In genomic region chr19:46840157-46840942, GRCh38 we compare ENCODE assay signal across 8 cellular contexts. TPM values are rescaled to one million over a fixed set of nuclear protein-coding genes. Genes with fewer than 3 reads are reported as not detected.
A peak's percentile ranks its signal among the peaks of the same experiment; 100 is the strongest.
DNase-seq lines count a peak whose midpoint lies in the region; ATAC-seq and TF ChIP-seq lines count a peak whose summit lies in the region.

No MANE protein-coding gene starts in this region.

- TF ChIP-seq CTCF in OCI-LY3 (IDR thresholded peaks at IDR 0.05; ENCODE audit: low read depth, low read length) (peak; percentile 87), gastroesophageal sphincter (IDR thresholded peaks at IDR 0.05) (peak in 3 of 4 experiments; percentile 72 to 83 (median 81)), ovary (IDR thresholded peaks at IDR 0.05) (peak; percentile 76 to 89 (median 86))

- peaks cover 0 to 66% (median 5%) of the 10 kb centered on the region in 3 donors for H3K36me3 Mint-ChIP-seq in CD8-positive, alpha-beta memory T cell
- H3K36me3 Mint-ChIP-seq in activated T-helper 2 cell treated with anti-CD3 and anti-CD28 coated beads, Interferon-gamma antibody, Interleukin-2, Interleukin-4, amounts not matched to agents 10 μg/mL and 5 μg/mL and 100 μg/mL, durations not matched to agents 14 hours and 24 hours and 36 hours (ENCODE audit: low read depth), result peaks cover 42% of the 10 kb centered on the region

- H3K79me2 ChIP-seq in OCI-LY3 (ENCODE audit: low read length), result no peaks in the 10 kb centered on the region

- TF ChIP-seq EP300 in gastroesophageal sphincter (IDR thresholded peaks at IDR 0.05) (no peak), ovary (IDR thresholded peaks at IDR 0.05) (no peak)

- peaks cover 0 to 5% (median 0%) of the 10 kb centered on the region in 3 donors for H3K4me1 Mint-ChIP-seq in CD8-positive, alpha-beta memory T cell
- H3K4me1 Mint-ChIP-seq in activated T-helper 2 cell treated with anti-CD3 and anti-CD28 coated beads, Interferon-gamma antibody, Interleukin-2, Interleukin-4, amounts not matched to agents 10 μg/mL and 5 μg/mL and 100 μg/mL, durations not matched to agents 14 hours and 24 hours and 36 hours (ENCODE audit: low read depth), result no peaks in the 10 kb centered on the region

- no peaks in the 10 kb centered on the region for H3K4me1 ChIP-seq in CD8-positive, alpha-beta memory T cell (ENCODE audit: insufficient read depth, low read length)
- H3K4me1 ChIP-seq in OCI-LY3 (ENCODE audit: low read length) (no peaks in the 10 kb centered on the region), gastroesophageal sphincter (peaks cover 0 to 44% (median 0%) of the 10 kb centered on the region in 3 donors), ovary (ENCODE audit: insufficient read depth) (no peaks in the 10 kb centered on the region)

- peak overlapping the region in 4 of 8 donors; percentile 24 to 61 (median 44) for H3K27ac Mint-ChIP-seq in CD8-positive, alpha-beta memory T cell
- no peak overlapping the region for H3K27ac Mint-ChIP-seq in activated T-helper 2 cell treated with anti-CD3 and anti-CD28 coated beads, Interferon-gamma antibody, Interleukin-2, Interleukin-4, amounts not matched to agents 10 μg/mL and 5 μg/mL and 100 μg/mL, durations not matched to agents 14 hours and 24 hours and 36 hours

- no peak overlapping the region for H3K4me3 ChIP-seq in CD8-positive, alpha-beta memory T cell (ENCODE audit: low read length)
- H3K4me3 ChIP-seq in OCI-LY3 (ENCODE audit: low read length), result no peak overlapping the region
- no peak overlapping the region for H3K4me3 ChIP-seq in gastroesophageal sphincter
- no peak overlapping the region for H3K4me3 ChIP-seq in ovary

- H3K9me3 ChIP-seq in CD8-positive, alpha-beta memory T cell (ENCODE audit: low read length), result no peaks in the 10 kb centered on the region
- H3K9me3 ChIP-seq in OCI-LY3 (ENCODE audit: insufficient read depth, low read length) (no peaks in the 10 kb centered on the region), gastroesophageal sphincter (no peaks in the 10 kb centered on the region), ovary (no peaks in the 10 kb centered on the region)

- H3K27ac ChIP-seq in CD8-positive, alpha-beta memory T cell (ENCODE audit: low read depth, low read length), result no peak overlapping the region
- H3K27ac ChIP-seq in OCI-LY3 (ENCODE audit: low read length) (no peak overlapping the region), gastroesophageal sphincter (peak overlapping the region in 3 of 4 donors; percentile 46 to 75 (median 64)), ovary (no peak overlapping the region)

- H3K27me3 ChIP-seq in CD8-positive, alpha-beta memory T cell (ENCODE audit: insufficient read depth, low read length, poor library complexity, severe bottlenecking), result no peaks in the 10 kb centered on the region
- no peaks in the 10 kb centered on the region for H3K27me3 ChIP-seq in OCI-LY3 (ENCODE audit: low read depth, low read length)
- H3K27me3 ChIP-seq in gastroesophageal sphincter, result no peaks in the 10 kb centered on the region
- H3K27me3 ChIP-seq in ovary, result no peaks in the 10 kb centered on the region

- intact Hi-C loops in activated T-helper 2 cell treated with anti-CD3 and anti-CD28 coated beads, Interferon-gamma antibody, Interleukin-2, Interleukin-4, amounts not matched to agents 10 μg/mL and 5 μg/mL and 100 μg/mL, durations not matched to agents 14 hours and 24 hours and 36 hours (cut with micrococcal nuclease), result loop anchor here (1.0 kb wide), 1 partner anchor 83 kb away; no protein-coding TSS in a partner anchor
- intact Hi-C loops in ovary (cut with DNase I), result loop anchor here (2.0 to 5.0 kb wide), 2 partner anchors 83 to 84 kb away; no protein-coding TSS in a partner anchor

- WGBS in gastroesophageal sphincter (ENCODE audit: low coverage in 1 of 2), 2 donors, result 28 to 41% methylated on average over 13 to 18 of the region's 19 CpGs
- WGBS in ovary, 3 donors, result 29 to 35% (median 31%) methylated on average over 19 of the region's 19 CpGs

- ATAC-seq in gastroesophageal sphincter, result peak; percentile 48
- no peak for ATAC-seq in HG03442 (IDR thresholded peaks at IDR 0.05; ENCODE audit: unreplicated experiment)
- no peak for ATAC-seq in HG03432 (IDR thresholded peaks at IDR 0.05; ENCODE audit: unreplicated experiment)

- H3K27me3 Mint-ChIP-seq in CD8-positive, alpha-beta memory T cell, result peaks cover 0 to 2% of the 10 kb centered on the region in 2 donors
- H3K27me3 Mint-ChIP-seq in activated T-helper 2 cell treated with anti-CD3 and anti-CD28 coated beads, Interferon-gamma antibody, Interleukin-2, Interleukin-4, amounts not matched to agents 10 μg/mL and 5 μg/mL and 100 μg/mL, durations not matched to agents 14 hours and 24 hours and 36 hours (ENCODE audit: low read depth), result no peaks in the 10 kb centered on the region

- no peaks in the 10 kb centered on the region for H3K9me3 Mint-ChIP-seq in CD8-positive, alpha-beta memory T cell
- no peaks in the 10 kb centered on the region for H3K9me3 Mint-ChIP-seq in activated T-helper 2 cell treated with anti-CD3 and anti-CD28 coated beads, Interferon-gamma antibody, Interleukin-2, Interleukin-4, amounts not matched to agents 10 μg/mL and 5 μg/mL and 100 μg/mL, durations not matched to agents 14 hours and 24 hours and 36 hours

- H2AFZ ChIP-seq in OCI-LY3 (ENCODE audit: low read depth, low read length), result no peak overlapping the region

- H3K4me2 ChIP-seq in OCI-LY3 (ENCODE audit: low read length), result no peak overlapping the region

- H4K20me1 ChIP-seq in OCI-LY3 (ENCODE audit: insufficient read depth, low read length), result peaks cover 3% of the 10 kb centered on the region; the same call in 1 of the 2 replicates

- H3K9ac ChIP-seq in OCI-LY3 (ENCODE audit: low read length), result no peak overlapping the region

- H3K4me3 Mint-ChIP-seq in CD8-positive, alpha-beta memory T cell, result no peak overlapping the region
- no peak overlapping the region for H3K4me3 Mint-ChIP-seq in activated T-helper 2 cell treated with anti-CD3 and anti-CD28 coated beads, Interferon-gamma antibody, Interleukin-2, Interleukin-4, amounts not matched to agents 10 μg/mL and 5 μg/mL and 100 μg/mL, durations not matched to agents 14 hours and 24 hours and 36 hours (ENCODE audit: low read depth)

- no peaks in the 10 kb centered on the region for H3K36me3 ChIP-seq in CD8-positive, alpha-beta memory T cell (ENCODE audit: insufficient read depth, low read length)
- peaks cover 15% of the 10 kb centered on the region for H3K36me3 ChIP-seq in OCI-LY3 (replicated peaks; ENCODE audit: low read depth, low read length)
- peaks cover 0 to 76% of the 10 kb centered on the region in 2 donors for H3K36me3 ChIP-seq in gastroesophageal sphincter
- H3K36me3 ChIP-seq in ovary, result no peaks in the 10 kb centered on the region

- DNase-seq in CD8-positive, alpha-beta memory T cell, result peak; percentile 28 to 64 (median 49)
- DNase-seq in HUDEP-2 (lab: John Stamatoyannopoulos, UW; ENCODE audit: unreplicated experiment in 76 of 76) (peak in 55 of 76 experiments; percentile 14 to 72 (median 47)), ovary (peak; percentile 51 to 77 (median 67))
- peak; percentile 43 for DNase-seq in activated T-helper 2 cell treated with anti-CD3 and anti-CD28 coated beads, Interferon-gamma antibody, Interleukin-2, Interleukin-4, amounts not matched to agents 10 μg/mL and 5 μg/mL and 100 μg/mL, durations not matched to agents 14 hours and 24 hours and 36 hours (ENCODE audit: low spot score)

- TF ChIP-seq POLR2A in gastroesophageal sphincter (IDR thresholded peaks at IDR 0.05), result no peak
- no peak for TF ChIP-seq POLR2A in ovary (IDR thresholded peaks at IDR 0.05)

- CTCF ChIA-PET in CD8-positive, alpha-beta memory T cell (lab: Charles Lee), result interaction anchor here (0.6 to 3.2 kb wide), 45 partner anchors 10 to 365 kb away, joined by 3 to 89 read pairs (median 3); partner anchors contain the start of genes AP2S1, PRKD2 and SLC1A5

- POLR2A ChIA-PET in CD8-positive, alpha-beta memory T cell (lab: Charles Lee), result interaction anchor here (0.6 to 1.6 kb wide), 6 partner anchors 52 to 1948 kb away, joined by 4 to 10 read pairs (median 8); partner anchors contain the start of gene SLC1A5

RNA-seq across cellular contexts. Expression of gene AP2S1, which starts 10.3 kb away (rescaled TPM):
- 100 to 1,000 TPM; 121 TPM for total RNA-seq in CD8-positive, alpha-beta memory T cell
- 74.3 TPM for polyA plus RNA-seq in CD8-positive, alpha-beta memory T cell
- total RNA-seq in activated T-helper 2 cell treated with anti-CD3 and anti-CD28 coated beads, Interferon-gamma antibody, Interleukin-2, Interleukin-4, amounts not matched to agents 10 μg/mL and 5 μg/mL and 100 μg/mL, durations not matched to agents 14 hours and 24 hours and 36 hours, result 94.0 and 102 TPM in 2 replicates
- total RNA-seq in gastroesophageal sphincter (10 to 100 TPM; 40.6 to 76.2 (median 66.5) TPM), ovary (10 to 100 TPM; 39.9 to 86.3 (median 57.0) TPM)
- polyA plus RNA-seq in ovary, result 10 to 100 TPM; 57.0 to 78.2 TPM

RNA-seq across cellular contexts. Expression of gene ARHGAP35, which starts 20.4 kb away (rescaled TPM):
- total RNA-seq in CD8-positive, alpha-beta memory T cell, result 10 to 100 TPM; 26.7 to 27.3 TPM
- 12.2 TPM for polyA plus RNA-seq in CD8-positive, alpha-beta memory T cell
- 25.5 and 28.5 TPM in 2 replicates for total RNA-seq in activated T-helper 2 cell treated with anti-CD3 and anti-CD28 coated beads, Interferon-gamma antibody, Interleukin-2, Interleukin-4, amounts not matched to agents 10 μg/mL and 5 μg/mL and 100 μg/mL, durations not matched to agents 14 hours and 24 hours and 36 hours
- total RNA-seq in gastroesophageal sphincter (100 to 1,000 TPM in 1 of 4 donors, 10 to 100 TPM in 3; 42.9 to 109 (median 57.6) TPM), ovary (10 to 100 TPM; 20.9 to 74.8 (median 51.2) TPM)
- polyA plus RNA-seq in ovary, result 10 to 100 TPM; 23.1 to 32.5 TPM

RNA-seq across cellular contexts. Expression of gene SLC1A5, which starts 52.0 kb away (rescaled TPM):
- 100 to 1,000 TPM; 377 to 380 TPM for total RNA-seq in CD8-positive, alpha-beta memory T cell
- polyA plus RNA-seq in CD8-positive, alpha-beta memory T cell, result 19.1 TPM
- total RNA-seq in activated T-helper 2 cell treated with anti-CD3 and anti-CD28 coated beads, Interferon-gamma antibody, Interleukin-2, Interleukin-4, amounts not matched to agents 10 μg/mL and 5 μg/mL and 100 μg/mL, durations not matched to agents 14 hours and 24 hours and 36 hours, result 203 and 208 TPM in 2 replicates
- total RNA-seq in gastroesophageal sphincter (10 to 100 TPM; 16.2 to 56.7 (median 38.8) TPM), ovary (100 to 1,000 TPM in 1 of 7 donors, 10 to 100 TPM in 6; 42.4 to 339 (median 65.1) TPM)
- polyA plus RNA-seq in ovary, result 10 to 100 TPM; 26.8 to 47.9 TPM

Comparison
In these comparisons a context has a peak if more than half of its experiments do, and no peak if none do; other contexts are left out.
1. H3K27ac ChIP-seq: peak in gastroesophageal sphincter (3 of 4); none in CD8-positive, alpha-beta memory T cell (single experiment), OCI-LY3 (single experiment) and ovary (0 of 2).
2. Peak in every context shown above with its lines, with median percentiles within 50 percentile points of each other: DNase-seq and CTCF ChIP-seq.